9 cellular contexts compared by ENCODE assay signal in genomic region chr6:164087870-164088269, GRCh38.
"Had no signal": no experiment of that assay in that cellular context is flagged by ENCODE, and none has a peak within 500 bp of the region (broad histone marks: within the 10 kb centered on the region; RNA-seq: fewer than 3 reads in every experiment).

No MANE protein-coding gene starts in this region.

- ATAC-seq: GM23338 had no signal

- H3K4me3 Mint-ChIP-seq: GM23338, H9 had no signal

- H3K4me2 ChIP-seq: GM23338, KMS-11 had no signal

- H3K4me3 ChIP-seq: GM23338 had no signal

- H2AFZ ChIP-seq: GM23338 had no signal

- FAIRE-seq: H1, H54, HTR-8/SVneo had no signal

- H3K27ac Mint-ChIP-seq: GM23338, H9 had no signal

- H3K9ac ChIP-seq: KMS-11 had no signal

- H3K27ac ChIP-seq: KMS-11 had no signal

- DNase-seq: H9, HCEC 1CT, IMR-90, KBM-7 had no signal
